8 cellular contexts compared by ENCODE assay signal in genomic region chr7:130912086-130912909, GRCh38.
DNase-seq lines count a peak whose midpoint lies in the region; ATAC-seq and TF ChIP-seq lines count a peak whose summit lies in the region.

No MANE protein-coding gene starts in this region.

- no peaks in the 10 kb centered on the region for H3K9me3 Mint-ChIP-seq in activated naive CD4-positive, alpha-beta T cell treated with anti-CD3 and anti-CD28 coated beads, Interleukin-2, amount 50 U/mL, for 72 hours

- H3K27ac ChIP-seq in stomach smooth muscle (ENCODE audit: low read length), result peak overlapping the region; percentile 38

- no peak for DNase-seq in activated naive CD4-positive, alpha-beta T cell treated with anti-CD3 and anti-CD28 coated beads, Interleukin-2, amount 50 U/mL, for 72 hours (ENCODE audit: low spot score in 2 of 2)
- DNase-seq in iris pigment epithelial cell (ENCODE audit: low read depth) (peak; percentile 76), NCI-H510A treated with DMSO at 0.1 percent for 48 hours (lab: John Stamatoyannopoulos, UW) (no peak), SK-N-DZ (ENCODE audit: low spot score) (no peak), mesenteric fat pad (ENCODE audit: low spot score) (no peak)

- peak overlapping the region; percentile 55 for H3K9ac ChIP-seq in stomach smooth muscle (ENCODE audit: low read length in 2 of 2)

- H3K4me3 ChIP-seq in GM12875 (ENCODE audit: low read depth, low read length) (peak overlapping the region; percentile 44), stomach smooth muscle (ENCODE audit: low read length in 2 of 2) (peak overlapping the region; percentile 66 to 73)

- no peak for TF ChIP-seq CTCF in GM12875 (IDR thresholded peaks at IDR 0.05; ENCODE audit: borderline replicate concordance, insufficient read depth, low read depth, low read length)

- H3K27me3 ChIP-seq in stomach smooth muscle (ENCODE audit: control insufficient read depth in 1 of 2, insufficient read depth in 2 of 2, low read length in 2 of 2), result no peaks in the 10 kb centered on the region

- H3K36me3 Mint-ChIP-seq in activated naive CD4-positive, alpha-beta T cell treated with anti-CD3 and anti-CD28 coated beads, Interleukin-2, amount 50 U/mL, for 72 hours, result peaks cover 44 to 66% of the 10 kb centered on the region in 2 donors

- H3K4me1 ChIP-seq in stomach smooth muscle (ENCODE audit: control insufficient read depth, insufficient read depth, low read length), result peaks cover 29% of the 10 kb centered on the region

- peak overlapping the region; percentile 95 to 98 for H3K27ac Mint-ChIP-seq in activated naive CD4-positive, alpha-beta T cell treated with anti-CD3 and anti-CD28 coated beads, Interleukin-2, amount 50 U/mL, for 72 hours

- ATAC-seq in HG03139 (IDR thresholded peaks at IDR 0.05; ENCODE audit: unreplicated experiment), result peak; percentile 10
- peak; percentile 31 to 39 for ATAC-seq in activated naive CD4-positive, alpha-beta T cell treated with anti-CD3 and anti-CD28 coated beads, Interleukin-2, amount 50 U/mL, for 72 hours

- H3K36me3 ChIP-seq in stomach smooth muscle (ENCODE audit: control insufficient read depth in 2 of 2, insufficient read depth in 2 of 2, low read length in 2 of 2), result no peaks in the 10 kb centered on the region

- H3K9me3 ChIP-seq in stomach smooth muscle (ENCODE audit: control insufficient read depth in 2 of 2, low read length in 2 of 2), result no peaks in the 10 kb centered on the region
